24 cellular contexts compared by ENCODE assay signal in the genomic region with DNA sequence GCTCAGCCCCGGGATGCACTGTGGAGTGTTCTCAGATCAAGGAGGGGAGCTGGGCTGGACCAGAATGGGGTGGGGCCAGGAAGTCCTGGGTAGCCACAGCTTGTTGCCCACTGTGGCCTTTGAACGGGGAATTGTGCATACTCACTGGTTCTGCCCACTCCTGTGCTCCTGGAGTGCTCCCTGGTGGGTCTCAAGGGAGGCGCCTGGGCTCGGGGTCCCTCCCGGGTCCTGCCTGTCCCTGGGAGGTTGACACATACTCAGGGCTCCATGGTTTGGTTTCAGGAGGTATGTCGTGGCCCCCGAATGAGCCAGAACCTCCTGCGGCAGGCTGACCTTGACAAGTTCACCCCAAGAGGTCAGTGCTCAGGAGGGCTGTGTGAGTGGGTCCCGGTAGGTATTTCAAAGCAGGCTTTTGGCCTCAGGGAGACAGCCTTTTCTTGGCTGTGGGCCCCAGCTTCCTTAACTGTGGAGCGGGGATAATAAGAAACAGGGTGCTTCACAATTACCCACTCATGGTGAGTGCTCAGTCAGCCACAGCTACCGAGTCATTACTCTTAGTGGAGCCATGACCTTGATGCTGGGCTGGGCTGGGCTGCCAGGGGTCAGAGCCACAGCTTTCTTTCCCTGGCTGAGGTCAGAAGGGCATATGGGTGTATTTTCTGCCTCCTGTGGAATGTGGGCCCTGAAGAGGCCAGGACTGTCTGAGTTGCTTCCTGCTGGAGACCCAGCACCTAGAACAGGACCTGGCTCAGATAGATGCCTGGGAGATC. TPM values are rescaled to one million over a fixed set of nuclear protein-coding genes. Genes with fewer than 3 reads are reported as not detected.
A peak's percentile ranks its signal among the peaks of the same experiment; 100 is the strongest.
DNase-seq lines count a peak whose midpoint lies in the region; ATAC-seq, FAIRE-seq and TF ChIP-seq lines count a peak whose summit lies in the region.
"Had no signal": no experiment of that assay in that cellular context is flagged by ENCODE, and none has a peak within 500 bp of the region (broad histone marks: within the 10 kb centered on the region; RNA-seq: fewer than 3 reads in every experiment).

No MANE protein-coding gene starts in this region.

- no peak overlapping the region for H3K4me3 ChIP-seq in SK-N-SH (ENCODE audit: low read depth in 2 of 2, low read length in 1 of 2)
- H3K4me3 ChIP-seq in kidney (ENCODE audit: low read length in 2 of 2): no peak overlapping the region
- no peak overlapping the region for H3K4me3 ChIP-seq in osteoblast (ENCODE audit: insufficient read depth, low read length)
- no peak overlapping the region for H3K4me3 ChIP-seq in hepatocyte
- H3K4me3 ChIP-seq: left lung, mucosa of descending colon, upper lobe of right lung had no signal

- no peak overlapping the region; a peak in 1 of 4 replicates for H3K27ac ChIP-seq in SK-N-SH (ENCODE audit: low read depth in 2 of 2, low read length in 1 of 2)
- peak overlapping the region; percentile 81 to 82 for H3K27ac ChIP-seq in kidney (ENCODE audit: low read depth in 2 of 2, low read length in 2 of 2)
- no peak overlapping the region for H3K27ac ChIP-seq in osteoblast (ENCODE audit: low read depth, low read length)
- no peak overlapping the region for H3K27ac ChIP-seq in hepatocyte
- H3K27ac ChIP-seq: left lung, upper lobe of right lung had no signal

- H3F3A ChIP-seq in SK-N-SH (replicated peaks; ENCODE audit: insufficient read depth): no peaks in the 10 kb centered on the region

- DNase-seq in SK-N-SH: no peak
- peak; percentile 47 for DNase-seq in HuH-7 (ENCODE audit: low spot score)
- DNase-seq in kidney: peak; percentile 60
- peak; percentile 60 for DNase-seq in osteoblast (ENCODE audit: insufficient read length, low spot score, missing footprints)
- no peak for DNase-seq in hepatocyte (ENCODE audit: low spot score)
- no peak for DNase-seq in NCI-H345 treated with DMSO at 0.1 percent for 48 hours (lab: John Stamatoyannopoulos, UW; ENCODE audit: unreplicated experiment)
- DNase-seq in NCI-H1417 (lab: John Stamatoyannopoulos, UW): no peak
- DNase-seq: 8988T; activated CD4-positive, alpha-beta T cell treated with anti-CD3 and anti-CD28 coated beads, Interleukin-2, amount 50 U/mL, for 4 hours; activated CD4-positive, CD25-positive, alpha-beta regulatory T cell; activated CD8-positive, alpha-beta memory T cell treated with anti-CD3 and anti-CD28 coated beads, Interleukin-2, amount 50 U/mL, for 4 hours; CD8-positive, alpha-beta T cell; cerebellar nuclear complex; HFFc6; KBM-7; MM.1S; NCI-H1694; NCI-H2171 treated with DMSO at 0.1 percent for 48 hours; NCI-H69; stimulated activated CD4-positive, alpha-beta T cell treated with anti-CD3 and anti-CD28 coated beads, Interleukin-15, amount 100 ng/mL, for 24 hours; upper lobe of right lung had no signal

- H3K9me3 ChIP-seq in SK-N-SH (no peaks in the 10 kb centered on the region), kidney (ENCODE audit: control insufficient read depth in 1 of 2, low read length in 2 of 2) (no peaks in the 10 kb centered on the region), osteoblast (ENCODE audit: low read depth, low read length) (no peaks in the 10 kb centered on the region), hepatocyte (ENCODE audit: low read depth) (no peaks in the 10 kb centered on the region)
- H3K9me3 ChIP-seq: left lung, mucosa of descending colon, upper lobe of right lung had no signal

- H3K4me1 ChIP-seq in SK-N-SH (ENCODE audit: control insufficient read depth in 1 of 2, insufficient read depth in 2 of 2, low read depth in 1 of 2, low read length in 1 of 2) (peaks cover 0 to 21% of the 10 kb centered on the region in 2 experiments; a peak in 1 of 4 replicates), kidney (ENCODE audit: control insufficient read depth in 1 of 2, insufficient read depth in 1 of 2, low read depth in 1 of 2, low read length in 2 of 2) (peaks cover 0 to 11% of the 10 kb centered on the region in 2 donors), osteoblast (ENCODE audit: insufficient read depth, low read length) (no peaks in the 10 kb centered on the region), hepatocyte (ENCODE audit: insufficient read depth) (no peaks in the 10 kb centered on the region)
- H3K4me1 ChIP-seq: left lung, upper lobe of right lung had no signal

- TF ChIP-seq CTCF in SK-N-SH (IDR thresholded peaks at IDR 0.05) (no peak), kidney (IDR thresholded peaks at IDR 0.05; ENCODE audit: borderline replicate concordance, extremely low read depth, insufficient read depth) (no peak), osteoblast (IDR thresholded peaks at IDR 0.05; ENCODE audit: extremely low read depth, low read depth, low read length) (no peak), hepatocyte (IDR thresholded peaks at IDR 0.05; ENCODE audit: poor library complexity) (no peak)

- no peak for TF ChIP-seq EP300 in SK-N-SH (IDR thresholded peaks at IDR 0.05; ENCODE audit: borderline replicate concordance in 1 of 2, low read depth in 1 of 2, low read length in 1 of 2)

- no peak for TF ChIP-seq RAD21 in SK-N-SH (IDR thresholded peaks at IDR 0.05; ENCODE audit: low read length)

- H3K36me3 ChIP-seq in SK-N-SH (replicated peaks in 1 of 2; ENCODE audit: control insufficient read depth in 1 of 2, insufficient read depth in 2 of 2, low read length in 1 of 2): no peaks in the 10 kb centered on the region
- no peaks in the 10 kb centered on the region for H3K36me3 ChIP-seq in kidney (ENCODE audit: control insufficient read depth in 1 of 2, insufficient read depth in 2 of 2, low read length in 2 of 2)
- H3K36me3 ChIP-seq in osteoblast (ENCODE audit: insufficient read depth, low read length): no peaks in the 10 kb centered on the region
- H3K36me3 ChIP-seq in hepatocyte (replicated peaks; ENCODE audit: insufficient read depth, low read depth): no peaks in the 10 kb centered on the region
- H3K36me3 ChIP-seq: upper lobe of right lung had no signal

- H3K4me2 ChIP-seq in SK-N-SH (no peak overlapping the region), osteoblast (ENCODE audit: insufficient read depth, low read length) (no peak overlapping the region), hepatocyte (no peak overlapping the region)

- WGBS in SK-N-SH (ENCODE audit: low lambda C conversion rate): 88% methylated on average over 8 of the region's 11 CpGs
- 81% methylated on average over 7 of the region's 11 CpGs for WGBS in hepatocyte (ENCODE audit: low lambda C conversion rate, missing lambda C conversion rate)

- no peaks in the 10 kb centered on the region for H3K27me3 ChIP-seq in SK-N-SH (ENCODE audit: insufficient read depth)
- peaks cover 3% of the 10 kb centered on the region for H3K27me3 ChIP-seq in osteoblast (ENCODE audit: insufficient read depth, low read length)
- no peaks in the 10 kb centered on the region for H3K27me3 ChIP-seq in hepatocyte
- H3K27me3 ChIP-seq: left lung, upper lobe of right lung had no signal

- intact Hi-C loops in kidney (cut with DNase I): no loop called here

- no peaks in the 10 kb centered on the region for H3K9me2 ChIP-seq in SK-N-SH
- H3K9me2 ChIP-seq in hepatocyte (replicated peaks; ENCODE audit: insufficient read depth): no peaks in the 10 kb centered on the region

- H4K20me1 ChIP-seq in SK-N-SH (ENCODE audit: insufficient read depth): no peaks in the 10 kb centered on the region
- no peaks in the 10 kb centered on the region for H4K20me1 ChIP-seq in osteoblast (ENCODE audit: insufficient read depth, low read length)
- no peaks in the 10 kb centered on the region for H4K20me1 ChIP-seq in hepatocyte (ENCODE audit: insufficient read depth, poor library complexity, severe bottlenecking)

- no peak overlapping the region for H2AFZ ChIP-seq in SK-N-SH (ENCODE audit: low read depth)
- H2AFZ ChIP-seq in osteoblast (ENCODE audit: low read length): no peak overlapping the region
- no peak overlapping the region for H2AFZ ChIP-seq in hepatocyte

- CTCF ChIA-PET in SK-N-SH (lab: Yijun Ruan, JAX): interaction anchor here (0.9 to 2.7 kb wide), 3 partner anchors 16 to 103 kb away, joined by 4 to 12 read pairs (median 10); no protein-coding TSS in a partner anchor

- no peak for FAIRE-seq in kidney (lab: Jason Lieb, UNC)

- H3K9ac ChIP-seq in SK-N-SH: no peak overlapping the region
- H3K9ac ChIP-seq in kidney (ENCODE audit: low read length in 2 of 2): no peak overlapping the region

- ATAC-seq in SK-N-SH treated with all-trans-retinoic acid at 6 μM for 48 hours: peak; percentile 20; the same call in 2 of the 3 replicates
- ATAC-seq: CD8-positive, alpha-beta T cell; left lung; mucosa of descending colon; upper lobe of right lung had no signal

- POLR2A ChIA-PET in SK-N-SH (lab: Yijun Ruan, JAX): no interaction called here

- H3K79me2 ChIP-seq in SK-N-SH (ENCODE audit: insufficient read depth): no peaks in the 10 kb centered on the region
- no peaks in the 10 kb centered on the region for H3K79me2 ChIP-seq in osteoblast (ENCODE audit: insufficient read depth, low read length)
- no peaks in the 10 kb centered on the region for H3K79me2 ChIP-seq in hepatocyte

TF ChIP-seq in SK-N-SH treated with all-trans-retinoic acid at 6 μM for 48 hours, 23 proteins besides CTCF, POLR2A, EP300 and RAD21 (continues in another document):
- TF ChIP-seq PPARA (CRISPR knock-in tag; IDR thresholded peaks at IDR 0.05; ENCODE audit: borderline replicate concordance): no peak
- TF ChIP-seq ZNF70 (CRISPR knock-in tag; IDR thresholded peaks at IDR 0.05): no peak

RNA-seq across cellular contexts. Expression of a gene that starts 7.6 kb away (rescaled TPM):
- polyA plus RNA-seq in SK-N-SH (2012; rRNA removed): 5.1 and 6.7 TPM in 2 replicates
- polyA plus RNA-seq in SK-N-SH (2012; cell fraction: cytosol; rRNA removed): 1.2 and 1.4 TPM in 2 replicates
- polyA plus RNA-seq in SK-N-SH (2012; cell fraction: nucleus; rRNA removed): 34.4 and 46.8 TPM in 2 replicates
- 12.1 TPM for total RNA-seq in kidney
- polyA plus RNA-seq in kidney (ENCODE audit: insufficient read depth, low read depth, low replicate concordance): 1.7 TPM
- 8.0 and 8.7 TPM in 2 replicates for total RNA-seq in osteoblast
- total RNA-seq in hepatocyte: 2.5 and 4.0 TPM in 2 replicates
- polyA plus RNA-seq in hepatocyte: 2.7 and 4.2 TPM in 2 replicates

RNA-seq across cellular contexts. Expression of a gene that starts 36.1 kb away (rescaled TPM):
- polyA plus RNA-seq in SK-N-SH (2012; rRNA removed): 16.8 and 18.8 TPM in 2 replicates
- 4.5 and 7.4 TPM in 2 replicates for polyA plus RNA-seq in SK-N-SH (2012; cell fraction: cytosol; rRNA removed)
- 76.2 and 100 TPM in 2 replicates for polyA plus RNA-seq in SK-N-SH (2012; cell fraction: nucleus; rRNA removed)
- total RNA-seq in kidney: 30.7 TPM
- polyA plus RNA-seq in kidney (ENCODE audit: insufficient read depth, low read depth, low replicate concordance): 50.2 TPM
- total RNA-seq in osteoblast: 13.8 and 15.0 TPM in 2 replicates
- total RNA-seq in hepatocyte: 112 and 116 TPM in 2 replicates
- 95.5 and 110 TPM in 2 replicates for polyA plus RNA-seq in hepatocyte

RNA-seq across cellular contexts. Expression of a gene that starts 45.3 kb away (rescaled TPM):
- polyA plus RNA-seq in SK-N-SH (2012; rRNA removed): 41.2 and 57.8 TPM in 2 replicates
- 55.6 and 67.2 TPM in 2 replicates for polyA plus RNA-seq in SK-N-SH (2012; cell fraction: cytosol; rRNA removed)
- polyA plus RNA-seq in SK-N-SH (2012; cell fraction: nucleus; rRNA removed): 11.1 and 24.5 TPM in 2 replicates
- total RNA-seq in kidney: 75.8 TPM
- polyA plus RNA-seq in kidney (ENCODE audit: insufficient read depth, low read depth, low replicate concordance): 20.9 TPM
- 54.2 and 58.3 TPM in 2 replicates for total RNA-seq in osteoblast
- total RNA-seq in hepatocyte: 50.9 and 52.1 TPM in 2 replicates
- 20.2 and 24.8 TPM in 2 replicates for polyA plus RNA-seq in hepatocyte

Comparison
In these comparisons a context has a peak if more than half of its experiments do, and no peak if none do; other contexts are left out.
1. DNase-seq: peak in HuH-7 (single experiment), kidney (single experiment) and osteoblast (single experiment); none in SK-N-SH (single experiment), hepatocyte (single experiment), NCI-H345 treated with DMSO at 0.1 percent for 48 hours (single experiment) and NCI-H1417 (0 of 3).
2. H3K27ac ChIP-seq: peak in kidney (2 of 2); none in SK-N-SH (0 of 2), osteoblast (single experiment) and hepatocyte (single experiment).